8 cellular contexts compared by ENCODE assay signal in genomic region chr13:33349996-33350826, GRCh38.
DNase-seq lines count a peak whose midpoint lies in the region; FAIRE-seq and TF ChIP-seq lines count a peak whose summit lies in the region.

No MANE protein-coding gene starts in this region.

- DNase-seq in DMS79 treated with DMSO at 0.1 percent for 48 hours (lab: John Stamatoyannopoulos, UW): peak; percentile 51
- DNase-seq in DMS79 (lab: John Stamatoyannopoulos, UW): no peak
- DNase-seq in brain microvascular endothelial cell: peak; percentile 23
- DNase-seq in kidney: peak; percentile 82
- DNase-seq in spleen: peak; percentile 88
- DNase-seq in DMS114 treated with DMSO at 0.1 percent for 48 hours (lab: John Stamatoyannopoulos, UW; ENCODE audit: unreplicated experiment): no peak
- no peak for DNase-seq in GM19239 (ENCODE audit: insufficient read length, low spot score)
- no peak for DNase-seq in NCI-H446 treated with DMSO at 0.1 percent for 48 hours (lab: John Stamatoyannopoulos, UW)

- H3K4me3 ChIP-seq in brain microvascular endothelial cell (ENCODE audit: low read depth, low read length) (peak overlapping the region; percentile 78), kidney (ENCODE audit: low read length in 2 of 2) (peak overlapping the region; percentile 72 to 77), spleen (peak overlapping the region; percentile 38 to 75 (median 47))

- intact Hi-C loops in kidney (cut with DNase I): no loop called here
- intact Hi-C loops in spleen (cut with DNase I; ENCODE audit: low total_unique reads): no loop called here

- WGBS in spleen, 5 donors: 3 to 9% (median 4%) methylated on average over 32 to 84 of the region's 84 CpGs

- no peak for TF ChIP-seq POLR2A in spleen (IDR thresholded peaks at IDR 0.05)

- H3K27ac ChIP-seq in brain microvascular endothelial cell: peak overlapping the region; percentile 34
- H3K27ac ChIP-seq in kidney (ENCODE audit: low read depth in 2 of 2, low read length in 2 of 2): peak overlapping the region; percentile 70 to 74
- peak overlapping the region; percentile 80 to 89 (median 86) for H3K27ac ChIP-seq in spleen

- H3K9me3 ChIP-seq in kidney (ENCODE audit: control insufficient read depth in 1 of 2, low read length in 2 of 2) (no peaks in the 10 kb centered on the region), spleen (no peaks in the 10 kb centered on the region)

- peak overlapping the region; percentile 49 to 85 for H3K9ac ChIP-seq in kidney (ENCODE audit: low read length in 2 of 2)

- H3K4me1 ChIP-seq in kidney (ENCODE audit: control insufficient read depth in 1 of 2, insufficient read depth in 1 of 2, low read depth in 1 of 2, low read length in 2 of 2) (peaks cover 2 to 11% of the 10 kb centered on the region in 2 donors), spleen (peaks cover 11 to 61% (median 40%) of the 10 kb centered on the region in 6 donors)

- H3K36me3 ChIP-seq in brain microvascular endothelial cell (replicated peaks) (no peaks in the 10 kb centered on the region), kidney (ENCODE audit: control insufficient read depth in 1 of 2, insufficient read depth in 2 of 2, low read length in 2 of 2) (no peaks in the 10 kb centered on the region), spleen (no peaks in the 10 kb centered on the region)

- in situ Hi-C loops in brain microvascular endothelial cell (cut with HindIII; ENCODE audit: low pct_ligation_motif_present, low sequenced_read_pairs): no loop called here

- H3K27me3 ChIP-seq in brain microvascular endothelial cell (replicated peaks) (no peaks in the 10 kb centered on the region), spleen (replicated peaks in 1 of 7) (peaks cover 0 to 28% (median 0%) of the 10 kb centered on the region in 7 donors)

- TF ChIP-seq CTCF in brain microvascular endothelial cell (IDR thresholded peaks at IDR 0.05; ENCODE audit: low read depth, low read length, missing control alignments) (no peak), kidney (IDR thresholded peaks at IDR 0.05; ENCODE audit: borderline replicate concordance, extremely low read depth, insufficient read depth) (no peak), spleen (IDR thresholded peaks at IDR 0.05 in 8 of 11, conservative IDR thresholded peaks at IDR 0.05 in 3 of 11) (no peak)

- FAIRE-seq in kidney (lab: Jason Lieb, UNC) (no peak), GM19239 (lab: Jason Lieb, UNC) (no peak)

Comparison
In these comparisons a context has a peak if more than half of its experiments do, and no peak if none do; other contexts are left out.
1. DNase-seq: peak in DMS79 treated with DMSO at 0.1 percent for 48 hours (single experiment), brain microvascular endothelial cell (single experiment), kidney (single experiment) and spleen (single experiment); none in DMS79 (single experiment), DMS114 treated with DMSO at 0.1 percent for 48 hours (single experiment), GM19239 (single experiment) and NCI-H446 treated with DMSO at 0.1 percent for 48 hours (single experiment).
2. H3K27ac ChIP-seq: peak in every context shown above with its lines; median percentile 86 in spleen; 72 in kidney; 34 in brain microvascular endothelial cell.
3. Peak in every context shown above with its lines, with median percentiles within 50 percentile points of each other: H3K4me3 ChIP-seq.